ENCODE assay signal across 1 cellular context in genomic region chr20:36199293-36200257, GRCh38.
TF ChIP-seq lines count a peak whose summit lies in the region.

No MANE protein-coding gene starts in this region.

TF ChIP-seq in HepG2, 621 proteins besides CTCF, POLR2A, EP300 and RAD21 (continued from another document):
- TF ChIP-seq ZHX2 (IDR thresholded peaks at IDR 0.05; ENCODE audit: low read depth) (no peak), ZHX2 (CRISPR knock-in tag; IDR thresholded peaks at IDR 0.05; ENCODE audit: borderline replicate concordance) (no peak), SRSF4 (IDR thresholded peaks at IDR 0.05; ENCODE audit: low read depth, low read length, poor library complexity, severe bottlenecking) (no peak), ZNF432 (CRISPR knock-in tag; IDR thresholded peaks at IDR 0.05; ENCODE audit: borderline replicate concordance) (no peak), ZNF644 (CRISPR knock-in tag; IDR thresholded peaks at IDR 0.05; ENCODE audit: low read depth) (no peak)
